Comparison of ENCODE assay signal across 8 cellular contexts in genomic region chr17:81712468-81713003, GRCh38. TPM values are rescaled to one million over a fixed set of nuclear protein-coding genes. Genes with fewer than 3 reads are reported as not detected.
DNase-seq lines count a peak whose midpoint lies in the region; ATAC-seq, FAIRE-seq and TF ChIP-seq lines count a peak whose summit lies in the region.

No MANE protein-coding gene starts in this region.

- DNase-seq in AG10803 (ENCODE audit: low read depth) (peak; percentile 22), GM12892 (ENCODE audit: insufficient read length) (peak; percentile 62), HK-2 (ENCODE audit: unreplicated experiment) (peak; percentile 61), activated B cell treated with CpG ODN at 0.5 μM for 24 hours (no peak), left cardiac atrium (no peak), retinal pigment epithelial cell (ENCODE audit: low read depth) (no peak), ureter (ENCODE audit: low spot score) (no peak), dedifferentiated amniotic fluid mesenchymal stem cell (ENCODE audit: extremely low spot score) (no peak)

- no peak for FAIRE-seq in GM12892 (lab: Jason Lieb, UNC)

- peak overlapping the region; percentile 19 for H3K27ac Mint-ChIP-seq in activated B cell treated with CpG ODN at 0.5 μM for 24 hours

- ATAC-seq in activated B cell treated with CpG ODN at 0.5 μM for 24 hours (ENCODE audit: low read depth) (no peak), left cardiac atrium (peak; percentile 10 to 32)

- peaks cover 17% of the 10 kb centered on the region for H3K4me1 Mint-ChIP-seq in activated B cell treated with CpG ODN at 0.5 μM for 24 hours

- H3K9me3 Mint-ChIP-seq in activated B cell treated with CpG ODN at 0.5 μM for 24 hours: no peaks in the 10 kb centered on the region

- no peaks in the 10 kb centered on the region for H3K27me3 Mint-ChIP-seq in activated B cell treated with CpG ODN at 0.5 μM for 24 hours

- TF ChIP-seq CTCF in AG10803 (conservative IDR thresholded peaks at IDR 0.05; ENCODE audit: low read length) (peak; percentile 9; the same call in 1 of the 2 replicates), activated B cell treated with CpG ODN at 0.5 μM for 24 hours (IDR thresholded peaks at IDR 0.05) (no peak), retinal pigment epithelial cell (conservative IDR thresholded peaks at IDR 0.05; ENCODE audit: low read depth, low read length) (peak; percentile 19)

- TF ChIP-seq POLR2A in GM12892 (IDR thresholded peaks at IDR 0.05; ENCODE audit: low read depth, low read length): no peak

- H3K36me3 Mint-ChIP-seq in activated B cell treated with CpG ODN at 0.5 μM for 24 hours (ENCODE audit: low read depth): peaks cover under 1% of the 10 kb centered on the region

- intact Hi-C loops in activated B cell treated with CpG ODN at 0.5 μM for 24 hours (cut with micrococcal nuclease): loop anchor here (1.0 to 5.0 kb wide), 3 partner anchors 9 to 560 kb away; partner anchors contain the start of genes CSNK1D, MRPL12 and P4HB
- intact Hi-C loops in left cardiac atrium (cut with DNase I): no loop called here

- POLR2A ChIA-PET in activated B cell treated with CpG ODN at 0.5 μM for 24 hours (lab: Charles Lee): interaction anchor here (0.9 kb wide), 1 partner anchor 15 kb away, joined by 3 read pairs; no protein-coding TSS in a partner anchor

- CTCF ChIA-PET in activated B cell treated with CpG ODN at 0.5 μM for 24 hours (lab: Charles Lee): no interaction called here

- peak overlapping the region; percentile 59 for H3K4me3 ChIP-seq in AG10803 (ENCODE audit: low read length)
- H3K4me3 ChIP-seq in retinal pigment epithelial cell (ENCODE audit: low read length): peak overlapping the region; percentile 62

- peak overlapping the region; percentile 84 for H3K4me3 Mint-ChIP-seq in activated B cell treated with CpG ODN at 0.5 μM for 24 hours

RNA-seq across cellular contexts. Expression of gene SLC25A10, which starts 0.5 kb away (rescaled TPM):
- polyA plus RNA-seq in GM12892 (2012; ENCODE audit: missing spikeins): 8.0 TPM
- total RNA-seq in activated B cell treated with CpG ODN at 0.5 μM for 24 hours (6.1 and 6.4 TPM in 2 replicates), left cardiac atrium (10 to 100 TPM; 10.1 to 11.8 TPM), ureter (33.1 TPM)

RNA-seq across cellular contexts. Expression of gene MRPL12, which starts 9.4 kb away (rescaled TPM):
- 67.8 TPM for polyA plus RNA-seq in GM12892 (2012; ENCODE audit: missing spikeins)
- total RNA-seq in activated B cell treated with CpG ODN at 0.5 μM for 24 hours (68.8 and 69.8 TPM in 2 replicates), left cardiac atrium (100 to 1,000 TPM; 133 TPM), ureter (59.8 TPM)

RNA-seq across cellular contexts. Expression of gene HGS, which starts 28.7 kb away (rescaled TPM):
- 51.4 TPM for polyA plus RNA-seq in GM12892 (2012; ENCODE audit: missing spikeins)
- 132 and 151 TPM in 2 replicates for total RNA-seq in activated B cell treated with CpG ODN at 0.5 μM for 24 hours
- total RNA-seq in left cardiac atrium: 10 to 100 TPM; 42.3 to 52.6 TPM
- 101 TPM for total RNA-seq in ureter

RNA-seq across cellular contexts. Expression of gene ARL16, which starts 28.9 kb away (rescaled TPM):
- polyA plus RNA-seq in GM12892 (2012; ENCODE audit: missing spikeins): 32.6 TPM
- total RNA-seq in activated B cell treated with CpG ODN at 0.5 μM for 24 hours: 30.7 and 33.3 TPM in 2 replicates
- 10 to 100 TPM; 12.2 to 22.3 TPM for total RNA-seq in left cardiac atrium
- total RNA-seq in ureter: 35.5 TPM

RNA-seq across cellular contexts. Expression of gene CCDC137, which starts 46.0 kb away (rescaled TPM):
- polyA plus RNA-seq in GM12892 (2012; ENCODE audit: missing spikeins): 14.9 TPM
- total RNA-seq in activated B cell treated with CpG ODN at 0.5 μM for 24 hours (34.7 and 41.3 TPM in 2 replicates), left cardiac atrium (1 to 10 TPM; 7.2 to 8.9 TPM), ureter (19.2 TPM)

Comparison
In these comparisons a context has a peak if more than half of its experiments do, and no peak if none do; other contexts are left out.
1. DNase-seq: peak in AG10803 (single experiment), GM12892 (single experiment) and HK-2 (single experiment); none in activated B cell treated with CpG ODN at 0.5 μM for 24 hours (single experiment), left cardiac atrium (single experiment), retinal pigment epithelial cell (single experiment), ureter (single experiment) and dedifferentiated amniotic fluid mesenchymal stem cell (single experiment).